In genomic region chr4:101954975-101955678, GRCh38 we compare ENCODE assay signal across 15 cellular contexts.
DNase-seq lines count a peak whose midpoint lies in the region; ATAC-seq, FAIRE-seq and TF ChIP-seq lines count a peak whose summit lies in the region.
"Had no signal": no experiment of that assay in that cellular context is flagged by ENCODE, and none has a peak within 500 bp of the region (broad histone marks: within the 10 kb centered on the region; RNA-seq: fewer than 3 reads in every experiment).

No MANE protein-coding gene starts in this region.

- no peak overlapping the region for H2BK15ac ChIP-seq in neuronal stem cell (ENCODE audit: low read length)

- ATAC-seq in HG02678 (IDR thresholded peaks at IDR 0.05; ENCODE audit: unreplicated experiment): no peak

- peaks cover 9 to 29% of the 10 kb centered on the region in 2 donors for H3K4me1 ChIP-seq in neuronal stem cell (ENCODE audit: control insufficient read depth in 2 of 2, insufficient read depth in 1 of 2, low read depth in 1 of 2, low read length in 2 of 2)

- H3K36me3 Mint-ChIP-seq in brain: no peaks in the 10 kb centered on the region
- H3K36me3 Mint-ChIP-seq: immature natural killer cell had no signal

- no peaks in the 10 kb centered on the region for H3K36me3 ChIP-seq in neuronal stem cell (replicated peaks in 1 of 2; ENCODE audit: control insufficient read depth in 2 of 2, insufficient read depth in 2 of 2, low read length in 2 of 2)
- H3K36me3 ChIP-seq: MG63, SJCRH30 had no signal

- no peaks in the 10 kb centered on the region for H3K9me3 ChIP-seq in neuronal stem cell (replicated peaks in 1 of 2; ENCODE audit: control insufficient read depth in 2 of 2, insufficient read depth in 1 of 2, low read depth in 1 of 2, low read length in 2 of 2)
- H3K9me3 ChIP-seq: MG63, SJCRH30 had no signal

- H3K4me3 ChIP-seq in neuronal stem cell (ENCODE audit: low read length in 2 of 2): no peak overlapping the region
- H3K4me3 ChIP-seq: dorsolateral prefrontal cortex, MG63, SJCRH30 had no signal

- H3K23ac ChIP-seq in neuronal stem cell (ENCODE audit: low read depth, low read length, poor library complexity): no peak overlapping the region

- no peaks in the 10 kb centered on the region for H3K27me3 ChIP-seq in neuronal stem cell (ENCODE audit: control insufficient read depth in 3 of 3, insufficient read depth in 3 of 3, low read depth in 1 of 3, low read length in 3 of 3)
- H3K27me3 ChIP-seq: dorsolateral prefrontal cortex, MG63, SJCRH30 had no signal

- H3K4me2 ChIP-seq in neuronal stem cell (ENCODE audit: insufficient read depth, low read length, poor library complexity, severe bottlenecking): no peak overlapping the region

- no peak overlapping the region for H4K8ac ChIP-seq in neuronal stem cell (ENCODE audit: low read depth, low read length)

- no peak overlapping the region for H3K14ac ChIP-seq in neuronal stem cell (ENCODE audit: low read length)

- H3K18ac ChIP-seq in neuronal stem cell (ENCODE audit: low read length): no peak overlapping the region

- H2AK5ac ChIP-seq in neuronal stem cell (ENCODE audit: low read depth, low read length): no peak overlapping the region

- H3K9me3 Mint-ChIP-seq in brain: no peaks in the 10 kb centered on the region

- FAIRE-seq in H54 (lab: Jason Lieb, UNC): peak; percentile 52

- no peak overlapping the region for H3K4me3 Mint-ChIP-seq in brain
- H3K4me3 Mint-ChIP-seq: immature natural killer cell had no signal

- no peak overlapping the region for H2BK5ac ChIP-seq in neuronal stem cell (ENCODE audit: low read length)

- no peaks in the 10 kb centered on the region for H3K27me3 Mint-ChIP-seq in brain

- H2BK12ac ChIP-seq in neuronal stem cell (ENCODE audit: low read length): no peak overlapping the region

- H3K27ac Mint-ChIP-seq in brain: peak overlapping the region in 3 of 5 experiments; percentile 9 to 25 (median 14)
- H3K27ac Mint-ChIP-seq: immature natural killer cell had no signal

- H3K9ac ChIP-seq in neuronal stem cell (ENCODE audit: low read depth, low read length, poor library complexity): no peak overlapping the region

- H2AFZ ChIP-seq in neuronal stem cell (ENCODE audit: low read length): peak overlapping the region; percentile 12

- TF ChIP-seq CTCF in brain (conservative IDR thresholded peaks at IDR 0.05): no peak

- peaks cover 22% of the 10 kb centered on the region for H3K4me1 Mint-ChIP-seq in brain
- H3K4me1 Mint-ChIP-seq: immature natural killer cell had no signal

- no peak for TF ChIP-seq POLR2A in H54 (IDR thresholded peaks at IDR 0.05; ENCODE audit: low read depth, low read length)

- no peak overlapping the region for H3K4ac ChIP-seq in neuronal stem cell (ENCODE audit: low read length)

- DNase-seq in H54 (ENCODE audit: insufficient read length, low spot score) (no peak), NCI-H1694 treated with DMSO at 0.1 percent for 48 hours (lab: John Stamatoyannopoulos, UW) (peak; percentile 91), neuronal stem cell (ENCODE audit: low spot score) (no peak), hepatic stellate cell (ENCODE audit: low spot score) (no peak), NCI-H345 (lab: John Stamatoyannopoulos, UW) (no peak)
- DNase-seq: activated T-cell treated with anti-CD3 and anti-CD28 coated beads for 4 hours, amniotic stem cell, immature natural killer cell, MG63, NCI-H82, right cardiac atrium had no signal

- no peaks in the 10 kb centered on the region for H3K79me1 ChIP-seq in neuronal stem cell (ENCODE audit: low read depth, low read length)

- WGBS in neuronal stem cell (ENCODE audit: extremely low coverage in 2 of 2, insufficient read length in 2 of 2, insufficient replicate concordance in 1 of 2), 2 donors: no CpG with 5 or more reads among the region's 4 CpGs

- no peak overlapping the region for H4K91ac ChIP-seq in neuronal stem cell (ENCODE audit: low read depth, low read length, poor library complexity)

- H3K27ac ChIP-seq in neuronal stem cell (replicated peaks; ENCODE audit: low read length): no peak overlapping the region

- no peak overlapping the region for H2BK120ac ChIP-seq in neuronal stem cell (ENCODE audit: low read depth, low read length)
